In genomic region chr10:132708441-132708840, GRCh38 we compare ENCODE assay signal across 18 cellular contexts.
DNase-seq lines count a peak whose midpoint lies in the region; ATAC-seq and TF ChIP-seq lines count a peak whose summit lies in the region.
"Had no signal": no experiment of that assay in that cellular context is flagged by ENCODE, and none has a peak within 500 bp of the region (broad histone marks: within the 10 kb centered on the region; RNA-seq: fewer than 3 reads in every experiment).

No MANE protein-coding gene starts in this region.

- H3K36me3 ChIP-seq in spleen, result peaks cover 0 to 98% (median 39%) of the 10 kb centered on the region in 6 donors
- H3K36me3 ChIP-seq: ovary had no signal

- peaks cover 75 to 89% of the 10 kb centered on the region in 2 donors for H3K36me3 Mint-ChIP-seq in CD14-positive monocyte

- ATAC-seq in GM18519 (IDR thresholded peaks at IDR 0.05; ENCODE audit: low FRiP score, unreplicated experiment), result no peak
- ATAC-seq: activated CD4-positive, alpha-beta T cell treated with anti-CD3 and anti-CD28 coated beads for 36 hours; esophagus mucosa; gastrocnemius medialis had no signal

- no peak for TF ChIP-seq POLR2A in spleen (IDR thresholded peaks at IDR 0.05)

- H3K27me3 ChIP-seq in spleen (replicated peaks in 1 of 7), result no peaks in the 10 kb centered on the region
- H3K27me3 ChIP-seq: gastrocnemius medialis, ovary had no signal

- H3K9me3 ChIP-seq in spleen, result peaks cover 0 to 30% (median 23%) of the 10 kb centered on the region in 8 donors
- H3K9me3 ChIP-seq: gastrocnemius medialis, ovary had no signal

- H3K4me1 Mint-ChIP-seq in CD14-positive monocyte, result no peaks in the 10 kb centered on the region
- H3K4me1 Mint-ChIP-seq: activated CD4-positive, alpha-beta T cell treated with anti-CD3 and anti-CD28 coated beads for 36 hours had no signal

- intact Hi-C loops in CD14-positive monocyte (cut with micrococcal nuclease) (no loop called here), spleen (cut with DNase I; ENCODE audit: low total_unique reads) (no loop called here)

- no peak overlapping the region for H3K4me3 ChIP-seq in spleen
- H3K4me3 ChIP-seq: gastrocnemius medialis, ovary had no signal

- H3K4me3 Mint-ChIP-seq in CD14-positive monocyte, result no peak overlapping the region
- H3K4me3 Mint-ChIP-seq: activated CD4-positive, alpha-beta T cell treated with anti-CD3 and anti-CD28 coated beads for 36 hours had no signal

- H3K27me3 Mint-ChIP-seq in CD14-positive monocyte (ENCODE audit: low read depth in 3 of 3), result peaks cover 0 to 2% (median 0%) of the 10 kb centered on the region in 3 donors
- H3K27me3 Mint-ChIP-seq: activated CD4-positive, alpha-beta T cell treated with anti-CD3 and anti-CD28 coated beads for 36 hours had no signal

- no peak for TF ChIP-seq CTCF in CD14-positive monocyte (IDR thresholded peaks at IDR 0.05)
- TF ChIP-seq CTCF in spleen (IDR thresholded peaks at IDR 0.05 in 8 of 11, conservative IDR thresholded peaks at IDR 0.05 in 3 of 11), result no peak

- H3K4me1 ChIP-seq in spleen, result no peaks in the 10 kb centered on the region

- H3K27ac ChIP-seq in cingulate gyrus (ENCODE audit: low read depth, low read length) (peak overlapping the region; percentile 13), spleen (no peak overlapping the region)
- H3K27ac ChIP-seq: gastrocnemius medialis, ovary had no signal

- DNase-seq in CD14-positive monocyte (ENCODE audit: low spot score) (peak; percentile 21), left kidney (ENCODE audit: low read depth, low spot score) (peak; percentile 29), spleen (peak; percentile 57), AG08396 (ENCODE audit: low spot score) (no peak), NCI-H2227 (lab: John Stamatoyannopoulos, UW; ENCODE audit: unreplicated experiment) (no peak)
- DNase-seq: activated CD4-positive, alpha-beta T cell treated with anti-CD3 and anti-CD28 coated beads for 36 hours; effector CD4-positive, alpha-beta T cell; gastrocnemius medialis; MM.1S; NCI-H146; NCI-H446 treated with DMSO at 0.1 percent for 48 hours; RPMI8226; small intestine; stimulated activated CD4-positive, alpha-beta T cell treated with anti-CD3 and anti-CD28 coated beads, Interleukin-4, amount 100 ng/mL, for 4 hours had no signal

- 95 to 98% (median 96%) methylated on average over 15 of the region's 15 CpGs for WGBS in spleen, 5 donors

- peak overlapping the region in 2 of 7 donors; percentile 2 to 13 for H3K27ac Mint-ChIP-seq in CD14-positive monocyte
- H3K27ac Mint-ChIP-seq: activated CD4-positive, alpha-beta T cell treated with anti-CD3 and anti-CD28 coated beads for 36 hours had no signal

- H3K9me3 Mint-ChIP-seq in CD14-positive monocyte, result peaks cover 19 to 37% (median 21%) of the 10 kb centered on the region in 7 donors

Comparison
In these comparisons a context has a peak if more than half of its experiments do, and no peak if none do; other contexts are left out.
1. DNase-seq: peak in CD14-positive monocyte (single experiment), left kidney (single experiment) and spleen (single experiment); none in AG08396 (single experiment) and NCI-H2227 (single experiment).